8 cellular contexts compared by ENCODE assay signal in genomic region chr10:115093776-115094361, GRCh38.
DNase-seq lines count a peak whose midpoint lies in the region; ATAC-seq, FAIRE-seq and TF ChIP-seq lines count a peak whose summit lies in the region.

No MANE protein-coding gene starts in this region.

- TF ChIP-seq CTCF in GM12874 (IDR thresholded peaks at IDR 0.05; ENCODE audit: insufficient read depth, low read depth, low read length), result peak; percentile 30; the same call in 1 of the 2 replicates

- peaks cover 28% of the 10 kb centered on the region for H3K27me3 ChIP-seq in iPS-20b (ENCODE audit: insufficient read depth, low read length)

- H3K4me1 ChIP-seq in iPS-20b (ENCODE audit: insufficient read depth, low read length), result peaks cover 21% of the 10 kb centered on the region

- peak; percentile 54 for ATAC-seq in GM21515 (IDR thresholded peaks at IDR 0.05; ENCODE audit: unreplicated experiment)
- peak; percentile 39 for ATAC-seq in stimulated activated naive CD8-positive, alpha-beta T cell treated with anti-CD3 and anti-CD28 coated beads, Interleukin-15, Interleukin-2, amounts not matched to agents 100 U/mL and 50 U/mL, for 24 hours

- peak overlapping the region; percentile 77 for H3K4me3 Mint-ChIP-seq in activated naive CD8-positive, alpha-beta T cell

- H3K9me3 Mint-ChIP-seq in activated naive CD8-positive, alpha-beta T cell (ENCODE audit: low read depth), result no peaks in the 10 kb centered on the region

- H3K27ac Mint-ChIP-seq in activated naive CD8-positive, alpha-beta T cell, result no peak overlapping the region

- no peak for FAIRE-seq in HTR-8/SVneo (lab: Jason Lieb, UNC)

- H3K36me3 Mint-ChIP-seq in activated naive CD8-positive, alpha-beta T cell, result no peaks in the 10 kb centered on the region

- H3K9ac ChIP-seq in iPS-20b (ENCODE audit: low read depth, low read length), result peak overlapping the region; percentile 52; the same call in 1 of the 2 replicates

- peak overlapping the region; percentile 77 for H3K4me3 ChIP-seq in iPS-20b (ENCODE audit: low read length)

- DNase-seq in HTR-8/SVneo (ENCODE audit: insufficient read length, low spot score) (peak; percentile 7), NAMALWA (ENCODE audit: low spot score) (no peak), DMS79 treated with DMSO at 0.1 percent for 48 hours (lab: John Stamatoyannopoulos, UW) (no peak)
- peak; percentile 15 for DNase-seq in stimulated activated naive CD8-positive, alpha-beta T cell treated with anti-CD3 and anti-CD28 coated beads, Interleukin-15, Interleukin-2, amounts not matched to agents 100 U/mL and 50 U/mL, for 24 hours

- peaks cover 37% of the 10 kb centered on the region for H3K27me3 Mint-ChIP-seq in activated naive CD8-positive, alpha-beta T cell

- H3K36me3 ChIP-seq in iPS-20b (ENCODE audit: insufficient read depth, low read depth, low read length), result no peaks in the 10 kb centered on the region

- peaks cover 8% of the 10 kb centered on the region for H3K4me1 Mint-ChIP-seq in activated naive CD8-positive, alpha-beta T cell (ENCODE audit: low read depth)

- H3K9me3 ChIP-seq in iPS-20b (ENCODE audit: insufficient read depth, low read depth, low read length), result no peaks in the 10 kb centered on the region

- no peak overlapping the region for H3K27ac ChIP-seq in iPS-20b (ENCODE audit: low read length)

Comparison
In these comparisons a context has a peak if more than half of its experiments do, and no peak if none do; other contexts are left out.
1. DNase-seq: peak in HTR-8/SVneo (single experiment) and stimulated activated naive CD8-positive, alpha-beta T cell treated with anti-CD3 and anti-CD28 coated beads, Interleukin-15, Interleukin-2, amounts not matched to agents 100 U/mL and 50 U/mL, for 24 hours (single experiment); none in NAMALWA (single experiment) and DMS79 treated with DMSO at 0.1 percent for 48 hours (single experiment).